Comparison of ENCODE assay signal across 8 cellular contexts in the genomic region with DNA sequence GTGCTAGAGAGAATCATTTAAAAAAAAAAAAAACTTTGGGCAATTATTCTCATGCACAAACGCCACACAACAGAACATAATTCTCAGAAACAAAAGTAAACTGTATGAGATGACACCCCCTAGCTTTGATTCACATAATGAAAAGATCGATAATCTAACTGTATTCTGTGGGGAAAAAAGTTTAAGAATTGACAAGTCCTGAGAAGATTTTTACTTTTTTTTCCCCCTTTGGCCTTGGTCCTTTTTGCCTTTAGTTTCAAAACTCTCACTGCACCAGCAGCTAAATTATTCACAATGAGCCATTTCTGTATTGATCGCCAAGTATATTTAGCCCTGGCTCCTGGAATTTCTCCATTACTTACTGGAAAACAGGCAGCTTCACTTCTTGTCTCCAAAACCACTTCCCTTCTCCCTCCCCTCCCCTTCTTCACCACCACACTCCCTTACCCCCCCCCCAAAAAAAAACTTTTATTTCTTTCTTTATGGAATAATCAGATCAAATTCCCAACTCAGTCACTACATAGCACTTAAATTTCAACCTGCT. TPM values are rescaled to one million over a fixed set of nuclear protein-coding genes. Genes with fewer than 3 reads are reported as not detected.
DNase-seq lines count a peak whose midpoint lies in the region; ATAC-seq lines count a peak whose summit lies in the region.

No MANE protein-coding gene starts in this region.

- peak overlapping the region; percentile 88 for H3K4me3 Mint-ChIP-seq in activated CD4-positive, alpha-beta T cell treated with anti-CD3 and anti-CD28 coated beads for 36 hours
- peak overlapping the region; percentile 86 for H3K4me3 Mint-ChIP-seq in activated T-helper 2 cell treated with anti-CD3 and anti-CD28 coated beads, Interferon-gamma antibody, Interleukin-2, Interleukin-4, amounts not matched to agents 10 μg/mL and 5 μg/mL and 100 μg/mL, durations not matched to agents 14 hours and 24 hours and 36 hours (ENCODE audit: low read depth)

- peaks cover 39% of the 10 kb centered on the region for H3K4me1 Mint-ChIP-seq in activated CD4-positive, alpha-beta T cell treated with anti-CD3 and anti-CD28 coated beads for 36 hours
- H3K4me1 Mint-ChIP-seq in activated T-helper 2 cell treated with anti-CD3 and anti-CD28 coated beads, Interferon-gamma antibody, Interleukin-2, Interleukin-4, amounts not matched to agents 10 μg/mL and 5 μg/mL and 100 μg/mL, durations not matched to agents 14 hours and 24 hours and 36 hours (ENCODE audit: low read depth) = peaks cover 39% of the 10 kb centered on the region

- DNase-seq in activated CD4-positive, alpha-beta T cell treated with anti-CD3 and anti-CD28 coated beads for 36 hours = no peak
- no peak for DNase-seq in activated CD4-positive, alpha-beta T cell treated with anti-CD3 and anti-CD28 coated beads for 4 hours
- no peak for DNase-seq in activated T-helper 2 cell treated with anti-CD3 and anti-CD28 coated beads, Interferon-gamma antibody, Interleukin-2, Interleukin-4, amounts not matched to agents 10 μg/mL and 5 μg/mL and 100 μg/mL, durations not matched to agents 14 hours and 24 hours and 36 hours (ENCODE audit: low spot score)
- DNase-seq in iris pigment epithelial cell (ENCODE audit: low read depth) (peak; percentile 24), superior temporal gyrus (ENCODE audit: extremely low spot score) (peak; percentile 67), UCSD-AML1 (lab: John Stamatoyannopoulos, UW; ENCODE audit: unreplicated experiment) (no peak), iPS-NIHi11 (ENCODE audit: low spot score) (no peak)

- peak overlapping the region; percentile 82 for H3K27ac Mint-ChIP-seq in activated CD4-positive, alpha-beta T cell treated with anti-CD3 and anti-CD28 coated beads for 36 hours
- H3K27ac Mint-ChIP-seq in activated T-helper 2 cell treated with anti-CD3 and anti-CD28 coated beads, Interferon-gamma antibody, Interleukin-2, Interleukin-4, amounts not matched to agents 10 μg/mL and 5 μg/mL and 100 μg/mL, durations not matched to agents 14 hours and 24 hours and 36 hours = peak overlapping the region; percentile 84

- H3K36me3 Mint-ChIP-seq in activated CD4-positive, alpha-beta T cell treated with anti-CD3 and anti-CD28 coated beads for 36 hours (ENCODE audit: low read depth) = no peaks in the 10 kb centered on the region
- peaks cover 4% of the 10 kb centered on the region for H3K36me3 Mint-ChIP-seq in activated T-helper 2 cell treated with anti-CD3 and anti-CD28 coated beads, Interferon-gamma antibody, Interleukin-2, Interleukin-4, amounts not matched to agents 10 μg/mL and 5 μg/mL and 100 μg/mL, durations not matched to agents 14 hours and 24 hours and 36 hours (ENCODE audit: low read depth)

- ATAC-seq in activated CD4-positive, alpha-beta T cell treated with anti-CD3 and anti-CD28 coated beads for 36 hours = no peak
- no peak for ATAC-seq in HG03378 (IDR thresholded peaks at IDR 0.05; ENCODE audit: unreplicated experiment)

- H3K27me3 Mint-ChIP-seq in activated CD4-positive, alpha-beta T cell treated with anti-CD3 and anti-CD28 coated beads for 36 hours = peaks cover 28% of the 10 kb centered on the region
- H3K27me3 Mint-ChIP-seq in activated T-helper 2 cell treated with anti-CD3 and anti-CD28 coated beads, Interferon-gamma antibody, Interleukin-2, Interleukin-4, amounts not matched to agents 10 μg/mL and 5 μg/mL and 100 μg/mL, durations not matched to agents 14 hours and 24 hours and 36 hours (ENCODE audit: low read depth) = peaks cover 67% of the 10 kb centered on the region

- H3K9me3 Mint-ChIP-seq in activated CD4-positive, alpha-beta T cell treated with anti-CD3 and anti-CD28 coated beads for 36 hours (ENCODE audit: low read depth) = no peaks in the 10 kb centered on the region
- no peaks in the 10 kb centered on the region for H3K9me3 Mint-ChIP-seq in activated T-helper 2 cell treated with anti-CD3 and anti-CD28 coated beads, Interferon-gamma antibody, Interleukin-2, Interleukin-4, amounts not matched to agents 10 μg/mL and 5 μg/mL and 100 μg/mL, durations not matched to agents 14 hours and 24 hours and 36 hours

- CTCF ChIA-PET in activated CD4-positive, alpha-beta T cell treated with anti-CD3 and anti-CD28 coated beads for 36 hours (lab: Charles Lee) = interaction anchor here (0.6 to 1.3 kb wide), 5 partner anchors 11 to 279 kb away, joined by 3 to 5 read pairs (median 4); no protein-coding TSS in a partner anchor

- intact Hi-C loops in activated CD4-positive, alpha-beta T cell treated with anti-CD3 and anti-CD28 coated beads for 36 hours (cut with DNase I, micrococcal nuclease) = loop anchor here in 1 of 2 experiments (5.0 kb wide), 1 partner anchor 47 kb away; no protein-coding TSS in a partner anchor
- intact Hi-C loops in activated T-helper 2 cell treated with anti-CD3 and anti-CD28 coated beads, Interferon-gamma antibody, Interleukin-2, Interleukin-4, amounts not matched to agents 10 μg/mL and 5 μg/mL and 100 μg/mL, durations not matched to agents 14 hours and 24 hours and 36 hours (cut with micrococcal nuclease) = loop anchor here (5.0 kb wide), 1 partner anchor 82 kb away; no protein-coding TSS in a partner anchor

- POLR2A ChIA-PET in activated CD4-positive, alpha-beta T cell treated with anti-CD3 and anti-CD28 coated beads for 36 hours (lab: Charles Lee) = interaction anchor here (0.6 to 0.7 kb wide), 3 partner anchors 58 to 300 kb away, joined by 4 to 6 read pairs (median 4); no protein-coding TSS in a partner anchor

RNA-seq across cellular contexts. Expression of a gene that starts 2.0 kb away (rescaled TPM):
- 1 to 10 TPM; 6.3 to 8.3 TPM for total RNA-seq in activated CD4-positive, alpha-beta T cell treated with anti-CD3 and anti-CD28 coated beads for 36 hours
- 13.4 and 17.2 TPM in 2 replicates for total RNA-seq in activated T-helper 2 cell treated with anti-CD3 and anti-CD28 coated beads, Interferon-gamma antibody, Interleukin-2, Interleukin-4, amounts not matched to agents 10 μg/mL and 5 μg/mL and 100 μg/mL, durations not matched to agents 14 hours and 24 hours and 36 hours

Comparison
In these comparisons a context has a peak if more than half of its experiments do, and no peak if none do; other contexts are left out.
1. DNase-seq: peak in iris pigment epithelial cell (single experiment) and superior temporal gyrus (single experiment); none in activated CD4-positive, alpha-beta T cell treated with anti-CD3 and anti-CD28 coated beads for 36 hours (single experiment), activated CD4-positive, alpha-beta T cell treated with anti-CD3 and anti-CD28 coated beads for 4 hours (0 of 2), activated T-helper 2 cell treated with anti-CD3 and anti-CD28 coated beads, Interferon-gamma antibody, Interleukin-2, Interleukin-4, amounts not matched to agents 10 μg/mL and 5 μg/mL and 100 μg/mL, durations not matched to agents 14 hours and 24 hours and 36 hours (single experiment), UCSD-AML1 (single experiment) and iPS-NIHi11 (single experiment).